11 cellular contexts compared by ENCODE assay signal in the genomic region with DNA sequence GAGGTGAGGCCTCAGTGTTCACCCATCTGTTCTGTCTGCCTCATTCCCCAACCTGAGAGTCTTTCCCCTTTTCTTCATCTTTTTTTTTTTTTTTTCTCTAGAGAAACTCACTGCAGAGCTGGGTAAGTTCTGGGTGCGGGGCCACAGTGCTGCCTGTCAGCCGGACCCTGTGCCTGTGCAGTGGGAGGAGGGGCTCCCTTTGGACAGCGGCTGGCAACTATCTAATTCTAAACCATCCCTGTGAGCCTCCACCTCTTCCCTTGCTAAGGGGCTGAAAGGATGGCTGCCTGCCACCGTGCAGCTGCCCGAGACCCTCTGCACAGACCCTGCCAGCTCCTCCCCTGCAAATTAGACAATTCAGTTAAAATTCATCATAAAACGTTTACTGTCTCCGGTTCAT. TPM values are rescaled to one million over a fixed set of nuclear protein-coding genes. Genes with fewer than 3 reads are reported as not detected.
DNase-seq lines count a peak whose midpoint lies in the region; ATAC-seq and TF ChIP-seq lines count a peak whose summit lies in the region.
"Had no signal": no experiment of that assay in that cellular context is flagged by ENCODE, and none has a peak within 500 bp of the region (broad histone marks: within the 10 kb centered on the region; RNA-seq: fewer than 3 reads in every experiment).

No MANE protein-coding gene starts in this region.

- H3K27me3 ChIP-seq in Caco-2 (replicated peaks; ENCODE audit: control insufficient read depth, insufficient read depth, low read length) = no peaks in the 10 kb centered on the region
- H3K27me3 ChIP-seq in HUES6 (ENCODE audit: control insufficient read depth, insufficient read depth, low read length) = peaks cover 99% of the 10 kb centered on the region

- DNase-seq in Caco-2 = no peak
- no peak for DNase-seq in endothelial cell (ENCODE audit: low spot score)
- DNase-seq in osteocyte (ENCODE audit: extremely low spot score, unreplicated experiment) = peak; percentile 60
- no peak for DNase-seq in NCI-H2081 treated with DMSO at 0.1 percent for 48 hours (lab: John Stamatoyannopoulos, UW)
- DNase-seq in stimulated activated CD4-positive, alpha-beta T cell treated with anti-CD3 and anti-CD28 coated beads, Interleukin-4, amount 100 ng/mL, for 24 hours = no peak
- DNase-seq: NCI-H1105, uterus had no signal

- CTCF ChIA-PET in Caco-2 (lab: Charles Lee) = no interaction called here

- no peak for ATAC-seq in HG02870 (IDR thresholded peaks at IDR 0.05; ENCODE audit: unreplicated experiment)

- H3K4me1 ChIP-seq in Caco-2 (peaks cover 7% of the 10 kb centered on the region; the same call in 1 of the 2 replicates), HUES6 (ENCODE audit: control insufficient read depth, insufficient read depth, low read length) (peaks cover 18% of the 10 kb centered on the region)

- H3K27ac ChIP-seq in HUES6 (ENCODE audit: low read depth, low read length) = no peak overlapping the region
- H3K27ac ChIP-seq: cardiac muscle cell, uterus had no signal

- no peaks in the 10 kb centered on the region for H3K36me3 Mint-ChIP-seq in Caco-2 (ENCODE audit: insufficient read depth, unreplicated experiment)
- H3K36me3 Mint-ChIP-seq in endothelial cell (ENCODE audit: low read depth, unreplicated experiment) = peaks cover 20% of the 10 kb centered on the region
- H3K36me3 Mint-ChIP-seq in osteocyte (ENCODE audit: unreplicated experiment) = no peaks in the 10 kb centered on the region

- peak overlapping the region; percentile 90 for H3K4me3 Mint-ChIP-seq in Caco-2 (ENCODE audit: unreplicated experiment)
- H3K4me3 Mint-ChIP-seq in endothelial cell (ENCODE audit: unreplicated experiment) = peak overlapping the region; percentile 81
- no peak overlapping the region for H3K4me3 Mint-ChIP-seq in osteocyte (ENCODE audit: unreplicated experiment)

- no TSS peak for BruUV-seq in Caco-2 (replicated peaks; lab: Mats Ljungman, UMichigan)

- intact Hi-C loops in Caco-2 (cut with micrococcal nuclease; ENCODE audit: unreplicated experiment) = loop anchor here (5.0 kb wide), 1 partner anchor 192 kb away; a partner anchor contains a TSS

- H3K9me3 ChIP-seq in Caco-2 = no peaks in the 10 kb centered on the region
- H3K9me3 ChIP-seq in HUES6 (ENCODE audit: control insufficient read depth, insufficient read depth, low read depth, low read length) = no peaks in the 10 kb centered on the region
- H3K9me3 ChIP-seq: uterus had no signal

- TF ChIP-seq CTCF in Caco-2 (IDR thresholded peaks at IDR 0.05; ENCODE audit: insufficient read depth in 1 of 2, low read depth in 1 of 2, low read length in 1 of 2, severe bottlenecking in 1 of 2, unreplicated experiment in 1 of 2) = no peak
- no peak for TF ChIP-seq CTCF in endothelial cell (IDR thresholded peaks at IDR 0.05; ENCODE audit: unreplicated experiment)
- no peak for TF ChIP-seq CTCF in osteocyte (IDR thresholded peaks at IDR 0.05)

- H3K4me1 Mint-ChIP-seq in Caco-2 (ENCODE audit: low read depth, unreplicated experiment) = peaks cover 8% of the 10 kb centered on the region
- peaks cover 23% of the 10 kb centered on the region for H3K4me1 Mint-ChIP-seq in endothelial cell (ENCODE audit: unreplicated experiment)
- H3K4me1 Mint-ChIP-seq in osteocyte (ENCODE audit: unreplicated experiment) = peaks cover 19% of the 10 kb centered on the region

- H3K27ac Mint-ChIP-seq in Caco-2 (ENCODE audit: unreplicated experiment) (no peak overlapping the region), endothelial cell (ENCODE audit: unreplicated experiment) (peak overlapping the region; percentile 48), osteocyte (ENCODE audit: unreplicated experiment) (no peak overlapping the region)

- no peak overlapping the region for H3K9ac ChIP-seq in HUES6 (ENCODE audit: low read length)

- H3K4me3 ChIP-seq in Caco-2 (ENCODE audit: low read depth, low read length) = peak overlapping the region; percentile 83
- H3K4me3 ChIP-seq in HUES6 (ENCODE audit: low read depth, low read length) = peak overlapping the region; percentile 84

- POLR2A ChIA-PET in Caco-2 (lab: Charles Lee) = interaction anchor here (0.6 kb wide), 1 partner anchor 223 kb away, joined by 5 read pairs; no protein-coding TSS in a partner anchor

- H3K9me3 Mint-ChIP-seq in Caco-2 (ENCODE audit: unreplicated experiment) (no peaks in the 10 kb centered on the region), endothelial cell (ENCODE audit: unreplicated experiment) (no peaks in the 10 kb centered on the region), osteocyte (ENCODE audit: unreplicated experiment) (no peaks in the 10 kb centered on the region)

- H3K36me3 ChIP-seq in Caco-2 (ENCODE audit: control insufficient read depth, insufficient read depth, low read length) (no peaks in the 10 kb centered on the region), HUES6 (ENCODE audit: control insufficient read depth, insufficient read depth, low read length) (no peaks in the 10 kb centered on the region)
- H3K36me3 ChIP-seq: cardiac muscle cell, uterus had no signal

- H3K27me3 Mint-ChIP-seq in Caco-2 (ENCODE audit: insufficient read depth, unreplicated experiment) (peaks cover 12% of the 10 kb centered on the region), endothelial cell (ENCODE audit: unreplicated experiment) (peaks cover 33% of the 10 kb centered on the region), osteocyte (ENCODE audit: unreplicated experiment) (peaks cover 85% of the 10 kb centered on the region)

RNA-seq across cellular contexts. Expression of a gene that starts 14.1 kb away (rescaled TPM):
- total RNA-seq in Caco-2 (2022) (8.4 and 10.0 TPM in 2 replicates), endothelial cell (ENCODE audit: unreplicated experiment) (24.3 TPM), osteocyte (not detected in 2 replicates)
- total RNA-seq: cardiac muscle cell; T-helper 2 cell treated with Interferon-gamma antibody and Interleukin-4, amounts not matched to agents 100 ng/mL and 5 ng/mL, for 36 hours had no signal
